Comparison of ENCODE assay signal across 7 cellular contexts in the genomic region with DNA sequence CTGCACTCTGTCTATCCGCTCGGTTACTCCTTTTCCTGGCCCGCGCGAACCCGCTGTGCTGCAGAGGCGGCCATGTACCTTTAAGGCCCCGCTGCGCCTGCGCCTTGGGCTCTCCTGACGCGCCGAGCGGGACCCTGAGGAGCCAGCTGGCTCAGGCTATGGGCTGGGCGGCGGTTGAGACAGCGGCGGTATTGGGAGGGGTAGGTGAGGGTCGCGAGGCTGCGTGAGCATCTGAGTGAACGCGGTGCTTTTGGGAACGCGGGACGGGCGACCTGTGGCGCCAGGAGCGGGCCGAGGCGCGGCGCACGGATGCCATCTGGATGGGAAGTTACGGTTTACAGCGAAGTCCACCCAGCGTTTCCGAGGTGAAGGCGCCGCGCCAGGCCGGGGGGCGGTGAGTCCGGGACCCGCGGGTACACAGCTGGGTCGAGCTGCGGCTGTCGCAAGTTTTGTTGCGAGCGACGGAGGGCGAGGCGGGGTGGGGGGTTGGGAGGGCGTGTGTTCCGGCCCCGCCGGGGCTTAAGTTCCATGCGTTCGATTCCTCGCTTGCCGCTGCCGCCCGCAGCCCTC. TPM values are rescaled to one million over a fixed set of nuclear protein-coding genes. Genes with fewer than 3 reads are reported as not detected.
DNase-seq lines count a peak whose midpoint lies in the region; ATAC-seq and TF ChIP-seq lines count a peak whose summit lies in the region.
"Not testable (repeated sequence)": the region's sequence is repeated elsewhere in the genome, so short reads cannot be mapped to it uniquely, and the experiment has no call there.

A gene with protein sequence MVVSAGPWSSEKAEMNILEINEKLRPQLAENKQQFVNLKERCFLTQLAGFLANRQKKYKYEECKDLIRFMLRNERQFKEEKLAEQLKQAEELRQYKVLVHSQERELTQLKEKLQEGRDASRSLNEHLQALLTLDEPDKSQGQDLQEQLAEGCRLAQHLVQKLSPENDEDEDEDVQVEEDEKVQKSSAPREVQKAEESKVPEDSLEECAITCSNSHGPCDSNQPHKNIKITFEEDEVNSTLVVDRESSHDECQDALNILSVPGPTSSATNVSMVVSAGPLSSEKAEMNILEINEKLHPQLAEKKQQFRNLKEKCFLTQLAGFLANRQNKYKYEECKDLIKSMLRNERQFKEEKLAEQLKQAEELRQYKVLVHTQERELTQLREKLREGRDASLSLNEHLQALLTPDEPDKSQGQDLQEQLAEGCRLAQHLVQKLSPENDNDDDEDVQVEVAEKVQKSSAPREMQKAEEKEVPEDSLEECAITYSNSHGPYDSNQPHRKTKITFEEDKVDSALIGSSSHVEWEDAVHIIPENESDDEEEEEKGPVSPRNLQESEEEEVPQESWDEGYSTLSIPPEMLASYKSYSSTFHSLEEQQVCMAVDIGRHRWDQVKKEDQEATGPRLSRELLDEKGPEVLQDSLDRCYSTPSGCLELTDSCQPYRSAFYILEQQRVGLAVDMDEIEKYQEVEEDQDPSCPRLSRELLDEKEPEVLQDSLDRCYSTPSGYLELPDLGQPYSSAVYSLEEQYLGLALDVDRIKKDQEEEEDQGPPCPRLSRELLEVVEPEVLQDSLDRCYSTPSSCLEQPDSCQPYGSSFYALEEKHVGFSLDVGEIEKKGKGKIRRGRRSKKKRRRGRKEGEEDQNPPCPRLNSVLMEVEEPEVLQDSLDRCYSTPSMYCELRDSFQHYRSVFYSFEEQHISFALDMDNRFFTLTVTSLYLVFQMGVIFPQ (plus strand): TSS at position 125 of the 570 bp plus-strand sequence. CDS start 21,488 bp downstream, outside the sequence.

- not testable (repeated sequence) for TF ChIP-seq CTCF in choroid plexus epithelial cell (conservative IDR thresholded peaks at IDR 0.05; ENCODE audit: low read depth, low read length); kidney epithelial cell (IDR thresholded peaks at IDR 0.05; ENCODE audit: insufficient read depth, low read length, poor library complexity, severe bottlenecking); spleen (IDR thresholded peaks at IDR 0.05 in 8 of 11, conservative IDR thresholded peaks at IDR 0.05 in 3 of 11)

- intact Hi-C loops in spleen (cut with DNase I; ENCODE audit: low total_unique reads): not testable (repeated sequence)

- H3K9me3 ChIP-seq in spleen: not testable (repeated sequence)

- not testable (repeated sequence) for TF ChIP-seq POLR2A in spleen (IDR thresholded peaks at IDR 0.05)

- peak; percentile 96 for ATAC-seq in GM19035 (IDR thresholded peaks at IDR 0.05; ENCODE audit: unreplicated experiment)
- ATAC-seq in HG03159 (IDR thresholded peaks at IDR 0.05; ENCODE audit: unreplicated experiment): peak; percentile 97

- H3K27me3 ChIP-seq in kidney epithelial cell (ENCODE audit: control insufficient read depth, insufficient read depth, low read length); spleen (replicated peaks in 1 of 7): not testable (repeated sequence)

- not testable (repeated sequence) for H3K36me3 ChIP-seq in kidney epithelial cell (ENCODE audit: control insufficient read depth, insufficient read depth, low read length); spleen

- H3K4me3 ChIP-seq in choroid plexus epithelial cell (ENCODE audit: low read depth, low read length) (peak within 1 kb of the TSS; percentile 64), kidney epithelial cell (ENCODE audit: low read depth, low read length) (peak within 1 kb of the TSS; percentile 51), spleen (peak within 1 kb of the TSS; percentile 40 to 75 (median 60))

- H3K27ac ChIP-seq in spleen: peak within 1 kb of the TSS in 6 of 8 donors; percentile 55 to 85 (median 75)

- DNase-seq in NCI-H526 treated with DMSO at 0.1 percent for 48 hours (lab: John Stamatoyannopoulos, UW): peak; percentile 11
- DNase-seq in activated CD4-positive, alpha-beta T cell treated with anti-CD3 and anti-CD28 coated beads, Interleukin-2, amount 50 U/mL, for 24 hours (ENCODE audit: low read depth in 1 of 2, low spot score in 1 of 2): peak; percentile 38 to 49
- peak; percentile 65 for DNase-seq in choroid plexus epithelial cell (ENCODE audit: low read depth)
- DNase-seq in kidney epithelial cell (ENCODE audit: low read depth): not testable (repeated sequence)
- peak; percentile 92 for DNase-seq in spleen

- not testable (repeated sequence) for H3K4me1 ChIP-seq in spleen

- 0 to 1% (median 0%) methylated on average over 12 to 49 of the region's 64 CpGs; no CpG with 5 or more reads in 1 of the 5 donors for WGBS in spleen, 5 donors

RNA-seq across cellular contexts. Expression of the gene that starts here (rescaled TPM):
- total RNA-seq in kidney epithelial cell (12.7 and 15.4 TPM in 2 replicates), spleen (10 to 100 TPM; 12.5 to 22.0 (median 15.7) TPM)
- polyA plus RNA-seq in spleen: 10 to 100 TPM in 2 of 3 donors, 1 to 10 TPM in 1; 6.4 to 13.6 (median 12.9) TPM
